Comparison of ENCODE assay signal across 1 cellular context in genomic region chr19:46015961-46016425, GRCh38.
TF ChIP-seq lines count a peak whose summit lies in the region.

No MANE protein-coding gene starts in this region.

TF ChIP-seq in K562, 482 proteins besides CTCF, POLR2A, EP300 and RAD21:
- TF ChIP-seq RBFOX2 (IDR thresholded peaks at IDR 0.05; ENCODE audit: low read depth, low read length): 0 out of 2 replicates have a peak, but pooled peaks have one; percentile 13
- TF ChIP-seq HNRNPL (IDR thresholded peaks at IDR 0.05; ENCODE audit: low read depth, low read length): peak; percentile 74; the same call in 1 of the 2 replicates
- TF ChIP-seq, protein P1, sequence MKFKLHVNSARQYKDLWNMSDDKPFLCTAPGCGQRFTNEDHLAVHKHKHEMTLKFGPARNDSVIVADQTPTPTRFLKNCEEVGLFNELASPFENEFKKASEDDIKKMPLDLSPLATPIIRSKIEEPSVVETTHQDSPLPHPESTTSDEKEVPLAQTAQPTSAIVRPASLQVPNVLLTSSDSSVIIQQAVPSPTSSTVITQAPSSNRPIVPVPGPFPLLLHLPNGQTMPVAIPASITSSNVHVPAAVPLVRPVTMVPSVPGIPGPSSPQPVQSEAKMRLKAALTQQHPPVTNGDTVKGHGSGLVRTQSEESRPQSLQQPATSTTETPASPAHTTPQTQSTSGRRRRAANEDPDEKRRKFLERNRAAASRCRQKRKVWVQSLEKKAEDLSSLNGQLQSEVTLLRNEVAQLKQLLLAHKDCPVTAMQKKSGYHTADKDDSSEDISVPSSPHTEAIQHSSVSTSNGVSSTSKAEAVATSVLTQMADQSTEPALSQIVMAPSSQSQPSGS (CRISPR knock-in tag; IDR thresholded peaks at IDR 0.05): no peak
- TF ChIP-seq FOXJ2 (tag; IDR thresholded peaks at IDR 0.05): no peak
- no peak for TF ChIP-seq GABPB2 (CRISPR knock-in tag; conservative IDR thresholded peaks at IDR 0.05)
